Comparison of ENCODE assay signal across 24 cellular contexts in genomic region chr7:2880051-2880450, GRCh38.
"Had no signal": no experiment of that assay in that cellular context is flagged by ENCODE, and none has a peak within 500 bp of the region (broad histone marks: within the 10 kb centered on the region; RNA-seq: fewer than 3 reads in every experiment).

No MANE protein-coding gene starts in this region.

- H3K4me1 ChIP-seq: breast epithelium, gastrocnemius medialis, left ventricle myocardium inferior, pancreas, psoas muscle, right atrium auricular region, tibial artery had no signal

- H3K27me3 ChIP-seq: breast epithelium, pancreas, right atrium auricular region had no signal

- FAIRE-seq: astrocyte, pancreas had no signal

- H3K4me3 ChIP-seq: breast epithelium, coronary artery, esophagus squamous epithelium, gastrocnemius medialis, left ventricle myocardium inferior, pancreas, psoas muscle, right atrium auricular region, tibial artery had no signal

- ATAC-seq: activated CD8-positive, alpha-beta T cell treated with anti-CD3 and anti-CD28 coated beads, Interleukin-2, amount 10 ng/mL, durations not matched to agents 7 days and 5 days; gastrocnemius medialis; naive thymus-derived CD4-positive, alpha-beta T cell; pancreas; psoas muscle; stimulated activated naive CD8-positive, alpha-beta T cell treated with anti-CD3 and anti-CD28 coated beads, Interleukin-15, Interleukin-2, amounts not matched to agents 100 U/mL and 50 U/mL, for 24 hours had no signal

- H3K4me3 Mint-ChIP-seq: activated CD8-positive, alpha-beta T cell treated with anti-CD3 and anti-CD28 coated beads, Interleukin-2, amount 10 ng/mL, durations not matched to agents 7 days and 5 days; activated naive CD8-positive, alpha-beta T cell; activated T-helper 1 cell treated with anti-CD3 and anti-CD28 coated beads, Interleukin-12 subunit alpha, Interleukin-12 subunit beta, Interleukin-2, Interleukin-4 antibody, amounts not matched to agents 30 ng/mL and 10 ng/mL and 1 ng/mL, durations not matched to agents 14 hours and 24 hours and 36 hours had no signal

- H3K36me3 Mint-ChIP-seq: activated naive CD8-positive, alpha-beta T cell; naive thymus-derived CD4-positive, alpha-beta T cell had no signal

- DNase-seq: activated CD4-positive, alpha-beta T cell treated with anti-CD3 and anti-CD28 coated beads for 4 hours; activated CD8-positive, alpha-beta T cell treated with anti-CD3 and anti-CD28 coated beads, Interleukin-2, amount 10 ng/mL, durations not matched to agents 7 days and 5 days; activated gamma-delta T cell treated with Interleukin-2 at 50 U/mL for 16 hours; cerebellar nuclear complex; esophagus squamous epithelium; gastrocnemius medialis; head of caudate nucleus; hypothalamus; left ventricle myocardium inferior; naive thymus-derived CD4-positive, alpha-beta T cell; pancreas; psoas muscle; stimulated activated CD4-positive, alpha-beta T cell treated with anti-CD3 and anti-CD28 coated beads, Interleukin-4, amount 100 ng/mL, for 4 hours; stimulated activated naive CD8-positive, alpha-beta T cell treated with anti-CD3 and anti-CD28 coated beads, Interleukin-15, Interleukin-2, amounts not matched to agents 100 U/mL and 50 U/mL, for 24 hours; substantia nigra; T-helper 9 cell; tibial artery had no signal

- H3K9me3 Mint-ChIP-seq: activated T-helper 1 cell treated with anti-CD3 and anti-CD28 coated beads, Interleukin-12 subunit alpha, Interleukin-12 subunit beta, Interleukin-2, Interleukin-4 antibody, amounts not matched to agents 30 ng/mL and 10 ng/mL and 1 ng/mL, durations not matched to agents 14 hours and 24 hours and 36 hours; naive thymus-derived CD4-positive, alpha-beta T cell had no signal

- H3K27ac Mint-ChIP-seq: activated naive CD8-positive, alpha-beta T cell; activated T-helper 1 cell treated with anti-CD3 and anti-CD28 coated beads, Interleukin-12 subunit alpha, Interleukin-12 subunit beta, Interleukin-2, Interleukin-4 antibody, amounts not matched to agents 30 ng/mL and 10 ng/mL and 1 ng/mL, durations not matched to agents 14 hours and 24 hours and 36 hours had no signal

- H3K36me3 ChIP-seq: breast epithelium, esophagus squamous epithelium, gastrocnemius medialis, left ventricle myocardium inferior, neutrophil, pancreas, right atrium auricular region, tibial artery had no signal

- H3K27ac ChIP-seq: breast epithelium, coronary artery, esophagus squamous epithelium, gastrocnemius medialis, left ventricle myocardium inferior, neutrophil, pancreas, psoas muscle, right atrium auricular region, tibial artery had no signal

- H3K27me3 Mint-ChIP-seq: activated naive CD8-positive, alpha-beta T cell; naive thymus-derived CD4-positive, alpha-beta T cell had no signal

- H3K9me3 ChIP-seq: breast epithelium, esophagus squamous epithelium, gastrocnemius medialis, left ventricle myocardium inferior, neutrophil, pancreas, psoas muscle, right atrium auricular region, tibial artery had no signal
